8 cellular contexts compared by ENCODE assay signal in genomic region chr12:750356-751191, GRCh38. TPM values are rescaled to one million over a fixed set of nuclear protein-coding genes. Genes with fewer than 3 reads are reported as not detected.
DNase-seq lines count a peak whose midpoint lies in the region; ATAC-seq and TF ChIP-seq lines count a peak whose summit lies in the region.

No MANE protein-coding gene starts in this region.

- H3K4me1 ChIP-seq in HUES48 (ENCODE audit: control insufficient read depth, insufficient read depth, low read length) (peaks cover 25% of the 10 kb centered on the region), muscle layer of colon (ENCODE audit: insufficient read depth, low read length) (peaks cover 19% of the 10 kb centered on the region)

- H3K9me3 Mint-ChIP-seq in stimulated activated effector memory CD8-positive, alpha-beta T cell treated with anti-CD3 and anti-CD28 coated beads, Interleukin-12 subunit alpha, Interleukin-12 subunit beta, amount 100 ng/mL, for 72 hours = no peaks in the 10 kb centered on the region

- H3K27ac ChIP-seq in HUES48 (ENCODE audit: low read depth, low read length) = peak overlapping the region; percentile 87
- no peak overlapping the region for H3K27ac ChIP-seq in brain microvascular endothelial cell
- peak overlapping the region; percentile 100 for H3K27ac ChIP-seq in muscle layer of colon (ENCODE audit: low read depth, low read length)

- H3K36me3 ChIP-seq in HUES48 (ENCODE audit: control insufficient read depth, insufficient read depth, low read length) (no peaks in the 10 kb centered on the region), brain microvascular endothelial cell (replicated peaks) (no peaks in the 10 kb centered on the region), muscle layer of colon (ENCODE audit: insufficient read depth, low read length) (no peaks in the 10 kb centered on the region)

- no peak for ATAC-seq in GM18870 (IDR thresholded peaks at IDR 0.05; ENCODE audit: unreplicated experiment)
- ATAC-seq in stimulated activated effector memory CD8-positive, alpha-beta T cell treated with anti-CD3 and anti-CD28 coated beads, Interleukin-12 subunit alpha, Interleukin-12 subunit beta, amount 100 ng/mL, for 72 hours = no peak
- no peak for ATAC-seq in HG03378 (IDR thresholded peaks at IDR 0.05; ENCODE audit: unreplicated experiment)

- TF ChIP-seq CTCF in AG09309 (IDR thresholded peaks at IDR 0.05; ENCODE audit: control insufficient read depth, insufficient read depth, low read depth, low read length, missing control alignments) = no peak
- TF ChIP-seq CTCF in brain microvascular endothelial cell (IDR thresholded peaks at IDR 0.05; ENCODE audit: low read depth, low read length, missing control alignments) = no peak

- in situ Hi-C loops in brain microvascular endothelial cell (cut with HindIII; ENCODE audit: low pct_ligation_motif_present, low sequenced_read_pairs) = no loop called here

- no peaks in the 10 kb centered on the region for H3K9me3 ChIP-seq in HUES48 (ENCODE audit: control insufficient read depth, insufficient read depth, low read length)
- no peaks in the 10 kb centered on the region for H3K9me3 ChIP-seq in muscle layer of colon (ENCODE audit: low read length)

- peak overlapping the region; percentile 51 for H3K4me3 ChIP-seq in AG09309 (ENCODE audit: control insufficient read depth, low read depth, low read length)
- H3K4me3 ChIP-seq in HUES48 (ENCODE audit: low read depth, low read length) = peak overlapping the region; percentile 71
- peak overlapping the region; percentile 44 for H3K4me3 ChIP-seq in brain microvascular endothelial cell (ENCODE audit: low read depth, low read length)
- H3K4me3 ChIP-seq in muscle layer of colon (ENCODE audit: low read depth in 1 of 2, low read length in 2 of 2) = peak overlapping the region; percentile 21 to 94

- H3K4me3 Mint-ChIP-seq in stimulated activated effector memory CD8-positive, alpha-beta T cell treated with anti-CD3 and anti-CD28 coated beads, Interleukin-12 subunit alpha, Interleukin-12 subunit beta, amount 100 ng/mL, for 72 hours = no peak overlapping the region

- no peak overlapping the region for H3K27ac Mint-ChIP-seq in stimulated activated effector memory CD8-positive, alpha-beta T cell treated with anti-CD3 and anti-CD28 coated beads, Interleukin-12 subunit alpha, Interleukin-12 subunit beta, amount 100 ng/mL, for 72 hours

- DNase-seq in AG09309 (ENCODE audit: low read depth) = no peak
- DNase-seq in brain microvascular endothelial cell = no peak
- DNase-seq in stimulated activated effector memory CD8-positive, alpha-beta T cell treated with anti-CD3 and anti-CD28 coated beads, Interleukin-12 subunit alpha, Interleukin-12 subunit beta, amount 100 ng/mL, for 72 hours (ENCODE audit: low spot score in 2 of 2) = no peak
- DNase-seq in dermis blood vessel endothelial cell = no peak

- H3K27me3 ChIP-seq in HUES48 (ENCODE audit: control insufficient read depth, insufficient read depth, low read length) (no peaks in the 10 kb centered on the region), brain microvascular endothelial cell (replicated peaks) (no peaks in the 10 kb centered on the region), muscle layer of colon (ENCODE audit: control insufficient read depth in 1 of 2, insufficient read depth in 2 of 2, low read length in 2 of 2) (no peaks in the 10 kb centered on the region)

- H3K36me3 Mint-ChIP-seq in stimulated activated effector memory CD8-positive, alpha-beta T cell treated with anti-CD3 and anti-CD28 coated beads, Interleukin-12 subunit alpha, Interleukin-12 subunit beta, amount 100 ng/mL, for 72 hours = peaks cover 23% of the 10 kb centered on the region

- peaks cover 17% of the 10 kb centered on the region for H3K4me1 Mint-ChIP-seq in stimulated activated effector memory CD8-positive, alpha-beta T cell treated with anti-CD3 and anti-CD28 coated beads, Interleukin-12 subunit alpha, Interleukin-12 subunit beta, amount 100 ng/mL, for 72 hours

- H3K9ac ChIP-seq in HUES48 (ENCODE audit: low read depth, low read length) = 0 out of 2 replicates have a peak overlapping the region, but pooled peaks have one; percentile 8
- H3K9ac ChIP-seq in muscle layer of colon (ENCODE audit: low read length) = peak overlapping the region; percentile 23

RNA-seq across cellular contexts. Expression of gene WNK1, which starts 1.8 kb away (rescaled TPM):
- 74.4 and 190 TPM in 2 replicates for total RNA-seq in dermis blood vessel endothelial cell
